Comparison of ENCODE assay signal across 8 cellular contexts in genomic region chr2:85728883-85729824, GRCh38. TPM values are rescaled to one million over a fixed set of nuclear protein-coding genes. Genes with fewer than 3 reads are reported as not detected.
DNase-seq lines count a peak whose midpoint lies in the region; ATAC-seq and TF ChIP-seq lines count a peak whose summit lies in the region.

No MANE protein-coding gene starts in this region.

- H3K36me3 Mint-ChIP-seq in activated CD4-positive, alpha-beta T cell treated with anti-CD3 and anti-CD28 coated beads, Interleukin-2, amount 10 ng/mL, durations not matched to agents 24 days and 14 days (ENCODE audit: low read depth) = no peaks in the 10 kb centered on the region

- no peak overlapping the region for H3K4me3 Mint-ChIP-seq in activated CD4-positive, alpha-beta T cell treated with anti-CD3 and anti-CD28 coated beads, Interleukin-2, amount 10 ng/mL, durations not matched to agents 24 days and 14 days

- WGBS in right lobe of liver (ENCODE audit: insufficient coverage, low coverage, low lambda C conversion rate, missing lambda C conversion rate) = 36% methylated on average over 20 of the region's 26 CpGs

- peak; percentile 34 for TF ChIP-seq POLR2A in right lobe of liver (IDR thresholded peaks at IDR 0.05)

- no peaks in the 10 kb centered on the region for H3K36me3 ChIP-seq in right lobe of liver

- H3K9me3 ChIP-seq in right lobe of liver = no peaks in the 10 kb centered on the region

- H3K27me3 ChIP-seq in right lobe of liver = no peaks in the 10 kb centered on the region

- no peak overlapping the region for H3K4me3 ChIP-seq in coronary artery
- H3K4me3 ChIP-seq in right lobe of liver = no peak overlapping the region

- TF ChIP-seq CTCF in GM12872 (IDR thresholded peaks at IDR 0.05; ENCODE audit: insufficient read depth, low read depth, low read length) = peak; percentile 98
- TF ChIP-seq CTCF in coronary artery (IDR thresholded peaks at IDR 0.05) = peak; percentile 99
- TF ChIP-seq CTCF in right lobe of liver (IDR thresholded peaks at IDR 0.05) = peak; percentile 95 to 98 (median 96)

- intact Hi-C loops in activated CD4-positive, alpha-beta T cell treated with anti-CD3 and anti-CD28 coated beads, Interleukin-2, amount 10 ng/mL, durations not matched to agents 24 days and 14 days (cut with micrococcal nuclease) = loop anchor here (1.0 to 5.0 kb wide), 2 partner anchors 85 to 353 kb away; no protein-coding TSS in a partner anchor
- intact Hi-C loops in right lobe of liver (cut with DNase I) = no loop called here

- H3K27ac ChIP-seq in coronary artery = peak overlapping the region in 1 of 2 donors; percentile 30
- H3K27ac ChIP-seq in right lobe of liver = peak overlapping the region in 1 of 3 donors; percentile 46

- H3K27ac Mint-ChIP-seq in activated CD4-positive, alpha-beta T cell treated with anti-CD3 and anti-CD28 coated beads, Interleukin-2, amount 10 ng/mL, durations not matched to agents 24 days and 14 days = no peak overlapping the region

- H3K4me1 Mint-ChIP-seq in activated CD4-positive, alpha-beta T cell treated with anti-CD3 and anti-CD28 coated beads, Interleukin-2, amount 10 ng/mL, durations not matched to agents 24 days and 14 days = peaks cover 3% of the 10 kb centered on the region

- peaks cover 32% of the 10 kb centered on the region for H3K27me3 Mint-ChIP-seq in activated CD4-positive, alpha-beta T cell treated with anti-CD3 and anti-CD28 coated beads, Interleukin-2, amount 10 ng/mL, durations not matched to agents 24 days and 14 days

- DNase-seq in NCI-H510A (lab: John Stamatoyannopoulos, UW) (peak; percentile 25), coronary artery (ENCODE audit: low spot score) (peak; percentile 92), right lobe of liver (peak; percentile 89 to 90 (median 89))
- DNase-seq in activated CD4-positive, alpha-beta T cell treated with anti-CD3 and anti-CD28 coated beads, Interleukin-2, amount 10 ng/mL, durations not matched to agents 24 days and 14 days = peak; percentile 93
- DNase-seq in stimulated activated CD4-positive, alpha-beta T cell treated with anti-CD3 and anti-CD28 coated beads, TNF-alpha, amount 100 ng/mL, for 24 hours (ENCODE audit: low read depth in 3 of 3) = peak; percentile 49 to 79 (median 51)

- H3K9me3 Mint-ChIP-seq in activated CD4-positive, alpha-beta T cell treated with anti-CD3 and anti-CD28 coated beads, Interleukin-2, amount 10 ng/mL, durations not matched to agents 24 days and 14 days = no peaks in the 10 kb centered on the region

- peaks cover 0 to 37% (median 16%) of the 10 kb centered on the region in 4 donors for H3K4me1 ChIP-seq in right lobe of liver

- peak; percentile 52 for ATAC-seq in HG03039 (IDR thresholded peaks at IDR 0.05; ENCODE audit: unreplicated experiment)
- ATAC-seq in right lobe of liver = peak; percentile 95 to 97 (median 96)
- ATAC-seq in HG03095 (IDR thresholded peaks at IDR 0.05; ENCODE audit: unreplicated experiment) = no peak

RNA-seq across cellular contexts. Expression of gene ATOH8, which starts 24.6 kb away (rescaled TPM):
- total RNA-seq in activated CD4-positive, alpha-beta T cell treated with anti-CD3 and anti-CD28 coated beads, Interleukin-2, amount 10 ng/mL, durations not matched to agents 24 days and 14 days = 0.19 TPM in 1 of 2 replicates, not detected in the other
- 10 to 100 TPM in 4 of 6 experiments, 1 to 10 TPM in 2; 5.3 to 78.0 (median 46.2) TPM for total RNA-seq in right lobe of liver

RNA-seq across cellular contexts. Expression of gene GNLY, which starts 35.0 kb away (rescaled TPM):
- 54.1 and 58.5 TPM in 2 replicates for total RNA-seq in activated CD4-positive, alpha-beta T cell treated with anti-CD3 and anti-CD28 coated beads, Interleukin-2, amount 10 ng/mL, durations not matched to agents 24 days and 14 days
- 1 to 10 TPM in 5 of 6 experiments, under 1 TPM in 1; 0.92 to 3.1 (median 1.6) TPM for total RNA-seq in right lobe of liver

Comparison
In these comparisons a context has a peak if more than half of its experiments do, and no peak if none do; other contexts are left out.
1. DNase-seq: peak in every context shown above with its lines; median percentile 93 in activated CD4-positive, alpha-beta T cell treated with anti-CD3 and anti-CD28 coated beads, Interleukin-2, amount 10 ng/mL, durations not matched to agents 24 days and 14 days; 92 in coronary artery; 89 in right lobe of liver; 51 in stimulated activated CD4-positive, alpha-beta T cell treated with anti-CD3 and anti-CD28 coated beads, TNF-alpha, amount 100 ng/mL, for 24 hours; 25 in NCI-H510A.
2. RNA of gene GNLY, which starts 35.0 kb away (total RNA-seq): 54.1 to 58.5 TPM in activated CD4-positive, alpha-beta T cell treated with anti-CD3 and anti-CD28 coated beads, Interleukin-2, amount 10 ng/mL, durations not matched to agents 24 days and 14 days; 0.92 to 3.1 TPM in right lobe of liver; every median in the first group is over 10 times any median in the second.
3. Peak in every context shown above with its lines, with median percentiles within 50 percentile points of each other: CTCF ChIP-seq.